Comparison of ENCODE assay signal across 20 cellular contexts in genomic region chr6:148317739-148318138, GRCh38. TPM values are rescaled to one million over a fixed set of nuclear protein-coding genes. Genes with fewer than 3 reads are reported as not detected.
DNase-seq lines count a peak whose midpoint lies in the region; ATAC-seq, FAIRE-seq and TF ChIP-seq lines count a peak whose summit lies in the region.
"Had no signal": no experiment of that assay in that cellular context is flagged by ENCODE, and none has a peak within 500 bp of the region (broad histone marks: within the 10 kb centered on the region; RNA-seq: fewer than 3 reads in every experiment).

No MANE protein-coding gene starts in this region.

- H3K27me3 ChIP-seq in SK-N-SH (ENCODE audit: insufficient read depth) (no peaks in the 10 kb centered on the region), heart left ventricle (no peaks in the 10 kb centered on the region)

- H3K4me1 ChIP-seq in SK-N-SH (ENCODE audit: control insufficient read depth in 1 of 2, insufficient read depth in 2 of 2, low read depth in 1 of 2, low read length in 1 of 2): peaks cover 0 to 23% of the 10 kb centered on the region in 2 experiments; a peak in 2 of 4 replicates
- peaks cover 0 to 11% (median 0%) of the 10 kb centered on the region in 12 donors for H3K4me1 ChIP-seq in heart left ventricle

- 32% methylated on average over 2 of the region's 2 CpGs for WGBS in SK-N-SH (ENCODE audit: low lambda C conversion rate)
- WGBS in heart left ventricle, 4 donors: 66 to 95% (median 92%) methylated on average over 2 of the region's 2 CpGs

- H3K9me3 ChIP-seq in SK-N-SH (no peaks in the 10 kb centered on the region), heart left ventricle (no peaks in the 10 kb centered on the region)

- ATAC-seq in GM19395 (IDR thresholded peaks at IDR 0.05; ENCODE audit: unreplicated experiment) (peak; percentile 69), heart left ventricle (no peak)

- peak overlapping the region in 1 of 2 experiments; percentile 91; a peak in 2 of 4 replicates for H3K27ac ChIP-seq in SK-N-SH (ENCODE audit: low read depth in 2 of 2, low read length in 1 of 2)
- no peak overlapping the region for H3K27ac ChIP-seq in heart left ventricle
- H3K27ac ChIP-seq: RWPE1 had no signal

- POLR2A ChIA-PET in SK-N-SH (lab: Yijun Ruan, JAX): no interaction called here

- TF ChIP-seq EP300 in SK-N-SH (IDR thresholded peaks at IDR 0.05; ENCODE audit: borderline replicate concordance in 1 of 2, low read depth in 1 of 2, low read length in 1 of 2): no peak; a peak in 1 of 4 replicates

- H3K36me3 ChIP-seq in SK-N-SH (replicated peaks in 1 of 2; ENCODE audit: control insufficient read depth in 1 of 2, insufficient read depth in 2 of 2, low read length in 1 of 2) (peaks cover 0 to 16% of the 10 kb centered on the region in 2 experiments), heart left ventricle (no peaks in the 10 kb centered on the region)

- intact Hi-C loops in heart left ventricle (cut with DNase I): no loop called here

- CTCF ChIA-PET in SK-N-SH (lab: Yijun Ruan, JAX): no interaction called here

- FAIRE-seq in urothelium cell line (lab: Jason Lieb, UNC): no peak

- no peak for TF ChIP-seq CTCF in SK-N-SH (IDR thresholded peaks at IDR 0.05)
- TF ChIP-seq CTCF in fibroblast of the aortic adventitia (IDR thresholded peaks at IDR 0.05; ENCODE audit: insufficient read depth, low read length): no peak
- no peak for TF ChIP-seq CTCF in heart left ventricle (IDR thresholded peaks at IDR 0.05)

- peaks cover 75% of the 10 kb centered on the region for H3K79me2 ChIP-seq in SK-N-SH (ENCODE audit: insufficient read depth)

- no peak for TF ChIP-seq POLR2A in heart left ventricle (IDR thresholded peaks at IDR 0.05)

- H3K4me2 ChIP-seq in SK-N-SH: peak overlapping the region; percentile 37; the same call in 1 of the 2 replicates

- no peaks in the 10 kb centered on the region for H3K9me2 ChIP-seq in SK-N-SH

- no peak overlapping the region for H2AFZ ChIP-seq in SK-N-SH (ENCODE audit: low read depth)

- no peak overlapping the region for H3K4me3 ChIP-seq in SK-N-SH (ENCODE audit: low read depth in 2 of 2, low read length in 1 of 2)
- H3K4me3 ChIP-seq in fibroblast of the aortic adventitia (ENCODE audit: low read depth, low read length): no peak overlapping the region
- no peak overlapping the region for H3K4me3 ChIP-seq in heart left ventricle

- no peak for TF ChIP-seq RAD21 in SK-N-SH (IDR thresholded peaks at IDR 0.05; ENCODE audit: low read length)

- DNase-seq in SK-N-SH (no peak), fibroblast of the aortic adventitia (ENCODE audit: low read depth) (peak; percentile 70), urothelium cell line (ENCODE audit: low spot score) (peak; percentile 21), NCI-H187 treated with DMSO at 0.1 percent for 48 hours (lab: John Stamatoyannopoulos, UW) (no peak), heart left ventricle (no peak)
- no peak for DNase-seq in activated effector memory CD4-positive, alpha-beta T cell treated with Interleukin-2 at 50 U/mL for 16 hours
- DNase-seq: COR-L47, DMS 273 treated with DMSO at 0.1 percent for 48 hours, DND-41, HCEC 1CT, Karpas-422, MM.1S, NCI-H1092 treated with DMSO at 0.1 percent for 48 hours, NCI-H1694, NCI-H510A, NCI-H774, OCI-M1, SIG-M5 had no signal

- H4K20me1 ChIP-seq in SK-N-SH (ENCODE audit: insufficient read depth): no peaks in the 10 kb centered on the region

- peaks cover 45% of the 10 kb centered on the region for H3F3A ChIP-seq in SK-N-SH (replicated peaks; ENCODE audit: insufficient read depth)

- H3K9ac ChIP-seq in SK-N-SH: peak overlapping the region; percentile 48; the same call in 1 of the 2 replicates

TF ChIP-seq in SK-N-SH, 30 proteins besides CTCF, POLR2A, EP300 and RAD21:
- no peak for TF ChIP-seq USF2 (IDR thresholded peaks at IDR 0.05; ENCODE audit: borderline replicate concordance, low read depth, low read length)
- no peak for TF ChIP-seq GABPA (IDR thresholded peaks at IDR 0.05; ENCODE audit: low read depth)
- peak; percentile 47; the same call in 1 of the 2 replicates for TF ChIP-seq TEAD4 (IDR thresholded peaks at IDR 0.05; ENCODE audit: borderline replicate concordance, insufficient read depth)
- TF ChIP-seq FOSL2 (IDR thresholded peaks at IDR 0.05; ENCODE audit: borderline replicate concordance, low read depth): peak; percentile 57; the same call in 1 of the 2 replicates
- TF ChIP-seq JUND (IDR thresholded peaks at IDR 0.05): peak; percentile 66
- TF ChIP-seq FOXJ3 (CRISPR knock-in tag; IDR thresholded peaks at IDR 0.05): no peak

RNA-seq across cellular contexts. Expression of gene SASH1, which starts 24.9 kb away (rescaled TPM):
- 15.5 and 19.8 TPM in 2 replicates for polyA plus RNA-seq in SK-N-SH (2012; rRNA removed)
- polyA plus RNA-seq in SK-N-SH (2012; cell fraction: cytosol; rRNA removed): 15.9 and 17.7 TPM in 2 replicates
- 30.4 and 40.1 TPM in 2 replicates for polyA plus RNA-seq in SK-N-SH (2012; cell fraction: nucleus; rRNA removed)
- total RNA-seq in fibroblast of the aortic adventitia (ENCODE audit: low replicate concordance): 59.5 and 60.2 TPM in 2 replicates
- total RNA-seq in heart left ventricle: 10 to 100 TPM; 19.0 to 47.5 (median 29.8) TPM
- polyA plus RNA-seq in heart left ventricle: 10 to 100 TPM; 10.7 to 12.7 TPM

Comparison
In these comparisons a context has a peak if more than half of its experiments do, and no peak if none do; other contexts are left out.
1. DNase-seq: peak in fibroblast of the aortic adventitia (single experiment) and urothelium cell line (single experiment); none in SK-N-SH (single experiment), NCI-H187 treated with DMSO at 0.1 percent for 48 hours (single experiment), activated effector memory CD4-positive, alpha-beta T cell treated with Interleukin-2 at 50 U/mL for 16 hours (single experiment) and heart left ventricle (0 of 5).